ENCODE assay signal across 24 cellular contexts in genomic region chr2:165155152-165155551, GRCh38. TPM values are rescaled to one million over a fixed set of nuclear protein-coding genes. Genes with fewer than 3 reads are reported as not detected.
"Had no signal": no experiment of that assay in that cellular context is flagged by ENCODE, and none has a peak within 500 bp of the region (broad histone marks: within the 10 kb centered on the region; RNA-seq: fewer than 3 reads in every experiment).

No MANE protein-coding gene starts in this region.

- H3K36me3 ChIP-seq: neural progenitor cell, ovary, stomach, thoracic aorta, thyroid gland, tibial nerve, upper lobe of left lung had no signal

- DNase-seq: naive thymus-derived CD4-positive, alpha-beta T cell; natural killer cell; occipital lobe; ovary; psoas muscle; right cardiac atrium; stimulated activated CD4-positive, alpha-beta T cell treated with anti-CD3 and anti-CD28 coated beads, Interleukin-15, amount 100 ng/mL, for 24 hours; stimulated activated CD4-positive, alpha-beta T cell treated with anti-CD3 and anti-CD28 coated beads, Interleukin-2, amount 100 ng/mL, for 24 hours; stimulated activated CD4-positive, alpha-beta T cell treated with anti-CD3 and anti-CD28 coated beads, Interleukin-2, amount 100 ng/mL, for 48 hours; stimulated activated CD4-positive, alpha-beta T cell treated with anti-CD3 and anti-CD28 coated beads, Interleukin-4, amount 100 ng/mL, for 24 hours; stimulated activated naive B cell treated with anti-CD40 and anti-IgM and Interleukin-4, amounts not matched to agents 10 μg/mL and 1 μg/mL and 100 μg/mL, for 72 hours; stimulated activated naive CD4-positive, alpha-beta T cell treated with Interleukin-2 at 50 U/mL for 16 hours; stomach; thyroid gland; trophoblast cell; upper lobe of left lung had no signal

- H3K27me3 ChIP-seq: neural progenitor cell, ovary, stomach, thyroid gland, tibial nerve, upper lobe of left lung had no signal

- H3K4me2 ChIP-seq: neural progenitor cell had no signal

- H3K9ac ChIP-seq: neural progenitor cell, parathyroid adenoma had no signal

- H3K4me3 ChIP-seq: neural progenitor cell, ovary, psoas muscle, skin epidermis, stomach, thoracic aorta, thyroid gland, tibial nerve, upper lobe of left lung had no signal

- H3K79me2 ChIP-seq: parathyroid adenoma had no signal

- H3K9me3 ChIP-seq: ovary, psoas muscle, stomach, thoracic aorta, thyroid gland, tibial nerve, upper lobe of left lung had no signal

- ATAC-seq: naive thymus-derived CD4-positive, alpha-beta T cell; natural killer cell; psoas muscle; right cardiac atrium; sciatic nerve; stimulated activated effector memory CD8-positive, alpha-beta T cell treated with anti-CD3 and anti-CD28 coated beads, Interleukin-12 subunit alpha, Interleukin-12 subunit beta, amount 100 ng/mL, for 72 hours; stimulated activated naive B cell treated with anti-CD40 and anti-IgM and Interleukin-4, amounts not matched to agents 10 μg/mL and 1 μg/mL and 100 μg/mL, for 72 hours had no signal

- H3K4me1 ChIP-seq: neural progenitor cell, parathyroid adenoma, psoas muscle, stomach, thyroid gland, tibial nerve, upper lobe of left lung had no signal

- H3K27ac ChIP-seq: neural progenitor cell, ovary, parathyroid adenoma, psoas muscle, skin epidermis, stomach, thoracic aorta, thyroid gland, tibial nerve, upper lobe of left lung had no signal

- FAIRE-seq: urothelium cell line had no signal

- H2AFZ ChIP-seq: neural progenitor cell, parathyroid adenoma had no signal

RNA-seq across cellular contexts. Expression of gene SCN3A, which starts 48.7 kb away (rescaled TPM):
- polyA plus RNA-seq: naive thymus-derived CD4-positive, alpha-beta T cell had no signal
